ENCODE assay signal across 1 cellular context in genomic region chr6:28600188-28600587, GRCh38.
TF ChIP-seq lines count a peak whose summit lies in the region.

No MANE protein-coding gene starts in this region.

TF ChIP-seq in HCT116, 20 proteins besides CTCF, POLR2A, EP300 and RAD21 (continued from another document):
- TF ChIP-seq REST (IDR thresholded peaks at IDR 0.05; ENCODE audit: low read depth) (no peak), EGR1 (IDR thresholded peaks at IDR 0.05; ENCODE audit: low read depth) (no peak), ZBTB33 (IDR thresholded peaks at IDR 0.05; ENCODE audit: extremely low read depth, insufficient replicate concordance, low read length) (no peak), FOSL1 (IDR thresholded peaks at IDR 0.05; ENCODE audit: low read depth) (no peak), ZNF274 (IDR thresholded peaks at IDR 0.05; ENCODE audit: low read depth, low read length) (no peak), ELF1 (IDR thresholded peaks at IDR 0.05; ENCODE audit: borderline replicate concordance, low read depth) (no peak)
TF ChIP-seq in HCT116: peak in this region for 2.
